ENCODE assay signal across 19 cellular contexts in genomic region chr16:50505714-50506542, GRCh38. TPM values are rescaled to one million over a fixed set of nuclear protein-coding genes. Genes with fewer than 3 reads are reported as not detected.
A peak's percentile ranks its signal among the peaks of the same experiment; 100 is the strongest.
DNase-seq lines count a peak whose midpoint lies in the region; ATAC-seq and TF ChIP-seq lines count a peak whose summit lies in the region.
"Had no signal": no experiment of that assay in that cellular context is flagged by ENCODE, and none has a peak within 500 bp of the region (broad histone marks: within the 10 kb centered on the region; RNA-seq: fewer than 3 reads in every experiment).

No MANE protein-coding gene starts in this region.

- H2AFZ ChIP-seq in GM23338 = peak overlapping the region; percentile 90

- H3K9me3 ChIP-seq in Peyer's patch = no peaks in the 10 kb centered on the region
- H3K9me3 ChIP-seq in A673 (ENCODE audit: low read depth, low read length, poor library complexity, severe bottlenecking) = no peaks in the 10 kb centered on the region
- H3K9me3 ChIP-seq: SJCRH30, thoracic aorta had no signal

- no peaks in the 10 kb centered on the region for H3K36me3 ChIP-seq in GM23338 (ENCODE audit: insufficient read depth)
- H3K36me3 ChIP-seq in Peyer's patch = no peaks in the 10 kb centered on the region
- H3K36me3 ChIP-seq in A673 (ENCODE audit: insufficient read depth, low read length, poor library complexity, severe bottlenecking) = no peaks in the 10 kb centered on the region
- H3K36me3 ChIP-seq: BLaER1, SJCRH30, thoracic aorta had no signal

- POLR2A ChIA-PET in A673 (lab: Charles Lee; ENCODE audit: low non-redundant PET) = no interaction called here

- H3K27me3 ChIP-seq in GM23338 (ENCODE audit: insufficient read depth) (no peaks in the 10 kb centered on the region), Peyer's patch (no peaks in the 10 kb centered on the region), A673 (replicated peaks; ENCODE audit: insufficient read depth, low read depth, low read length, poor library complexity) (no peaks in the 10 kb centered on the region)
- H3K27me3 ChIP-seq: BLaER1 had no signal

- CTCF ChIA-PET in A673 (lab: Charles Lee) = no interaction called here

- H3K27me3 Mint-ChIP-seq in GM23338 (ENCODE audit: insufficient read depth, low read depth, poor library complexity) (peaks cover 2% of the 10 kb centered on the region), natural killer cell (ENCODE audit: low read depth in 2 of 2) (peaks cover 0 to 3% of the 10 kb centered on the region in 2 donors)

- no peak for TF ChIP-seq POLR2A in Peyer's patch (IDR thresholded peaks at IDR 0.05)

- peak overlapping the region; percentile 3; the same call in 1 of the 2 replicates for H3K4me2 ChIP-seq in GM23338
- H3K4me2 ChIP-seq: BLaER1, KMS-11 had no signal

- TF ChIP-seq CTCF in GM23338 (conservative IDR thresholded peaks at IDR 0.05; ENCODE audit: low read depth in 2 of 2) (no peak), natural killer cell (IDR thresholded peaks at IDR 0.05) (no peak), Peyer's patch (IDR thresholded peaks at IDR 0.05) (no peak), A673 (conservative IDR thresholded peaks at IDR 0.05; ENCODE audit: low read depth, low read length) (no peak)

- H3K27ac Mint-ChIP-seq in GM23338 (no peak overlapping the region), natural killer cell (no peak overlapping the region)
- H3K27ac Mint-ChIP-seq: activated naive CD4-positive, alpha-beta T cell treated with anti-CD3 and anti-CD28 coated beads for 36 hours; mesothelial cell of epicardium had no signal

- H3K4me3 ChIP-seq in GM23338 (no peak overlapping the region), Peyer's patch (no peak overlapping the region), A673 (ENCODE audit: low read depth, low read length, poor library complexity, severe bottlenecking) (no peak overlapping the region)
- H3K4me3 ChIP-seq: BLaER1, SJCRH30, thoracic aorta had no signal

- intact Hi-C loops in natural killer cell (cut with micrococcal nuclease) (loop anchor here (10.0 kb wide), 1 partner anchor 181 kb away; no protein-coding TSS in a partner anchor), A673 (cut with micrococcal nuclease; ENCODE audit: unreplicated experiment) (no loop called here)

- no peaks in the 10 kb centered on the region; the same call in 2 of the 3 replicates for H3K9me3 Mint-ChIP-seq in GM23338
- H3K9me3 Mint-ChIP-seq in natural killer cell = no peaks in the 10 kb centered on the region
- H3K9me3 Mint-ChIP-seq: activated naive CD4-positive, alpha-beta T cell treated with anti-CD3 and anti-CD28 coated beads for 36 hours had no signal

- no TSS peak for BruUV-seq in A673 (replicated peaks; lab: Mats Ljungman, UMichigan)

- 0 out of 2 replicates have a peak, but pooled peaks cover 3% of the 10 kb centered on the region for H3K9me2 ChIP-seq in GM23338 (ENCODE audit: insufficient read depth)

- H3K4me3 Mint-ChIP-seq in GM23338 (no peak overlapping the region), natural killer cell (no peak overlapping the region)
- H3K4me3 Mint-ChIP-seq: activated naive CD4-positive, alpha-beta T cell treated with anti-CD3 and anti-CD28 coated beads for 36 hours; mesothelial cell of epicardium had no signal

- H3K27ac ChIP-seq in GM23338 (ENCODE audit: low read depth) = no peak overlapping the region
- H3K27ac ChIP-seq in Peyer's patch = no peak overlapping the region
- no peak overlapping the region for H3K27ac ChIP-seq in A673 (ENCODE audit: low read depth, low read length, poor library complexity, severe bottlenecking)
- H3K27ac ChIP-seq: BLaER1, KMS-11, SJCRH30, thoracic aorta had no signal

- no peaks in the 10 kb centered on the region for H3K79me2 ChIP-seq in GM23338 (replicated peaks; ENCODE audit: insufficient read depth)

- H3F3A ChIP-seq in GM23338 (replicated peaks; ENCODE audit: low read depth) = no peaks in the 10 kb centered on the region

- ATAC-seq in GM23338 = peak; percentile 70
- ATAC-seq in natural killer cell = no peak

- H3K4me1 Mint-ChIP-seq in GM23338 (peaks cover 15% of the 10 kb centered on the region), natural killer cell (peaks cover 0 to 5% of the 10 kb centered on the region in 2 donors)

- H3K36me3 Mint-ChIP-seq in GM23338 (ENCODE audit: low read depth) = no peaks in the 10 kb centered on the region
- H3K36me3 Mint-ChIP-seq in natural killer cell = no peaks in the 10 kb centered on the region
- H3K36me3 Mint-ChIP-seq: mesothelial cell of epicardium had no signal

- no peaks in the 10 kb centered on the region for H4K20me1 ChIP-seq in GM23338 (replicated peaks; ENCODE audit: insufficient read depth)
- H4K20me1 ChIP-seq: BLaER1 had no signal

- H3K4me1 ChIP-seq in GM23338 (ENCODE audit: insufficient read depth) (peaks cover 9% of the 10 kb centered on the region), Peyer's patch (no peaks in the 10 kb centered on the region), A673 (ENCODE audit: insufficient read depth, low read length, poor library complexity, severe bottlenecking) (no peaks in the 10 kb centered on the region)
- H3K4me1 ChIP-seq: SJCRH30 had no signal

- peak; percentile 52 for DNase-seq in D341Med (ENCODE audit: low spot score)
- DNase-seq in GM23338 (ENCODE audit: low spot score) = peak; percentile 46
- DNase-seq in NCI-H524 treated with DMSO at 0.1 percent for 48 hours (lab: John Stamatoyannopoulos, UW) = peak; percentile 86
- peak; percentile 51 for DNase-seq in iPS-NIHi7 (ENCODE audit: extremely low spot score)
- DNase-seq in natural killer cell = no peak
- DNase-seq in Peyer's patch = no peak
- DNase-seq in A673 (ENCODE audit: low spot score) = no peak
- DNase-seq: activated naive CD4-positive, alpha-beta T cell treated with anti-CD3 and anti-CD28 coated beads for 36 hours; activated T-cell treated with anti-CD3 and anti-CD28 coated beads for 4 hours; erythroblast; kidney; NCI-H1436 treated with DMSO at 0.1 percent for 48 hours; nucleus accumbens; stimulated activated CD4-positive, alpha-beta T cell treated with anti-CD3 and anti-CD28 coated beads, Interleukin-4, amount 100 ng/mL, for 24 hours had no signal

TF ChIP-seq in GM23338, 12 proteins besides CTCF, POLR2A, EP300 and RAD21 (continues in another document):
- TF ChIP-seq ZNF331 (CRISPR knock-in tag; IDR thresholded peaks at IDR 0.05; ENCODE audit: low read depth) (no peak), CREB1 (CRISPR knock-in tag; IDR thresholded peaks at IDR 0.05; ENCODE audit: low read depth) (no peak), ZNF462 (CRISPR knock-in tag; IDR thresholded peaks at IDR 0.05) (no peak)

RNA-seq across cellular contexts. Expression of gene NKD1, which starts 42.3 kb away (rescaled TPM):
- total RNA-seq in GM23338 (2014; rRNA removed; shearing (Covaris generic)) = 1.6 and 2.1 TPM in 2 replicates
- polyA plus RNA-seq in GM23338 (2016; fragmentation: Nextera tagmentation; extraction: Ambion mirVana) = 2.3 and 2.5 TPM in 2 replicates
- total RNA-seq in natural killer cell = 1 to 10 TPM in 2 of 3 donors, under 1 TPM in 1; 0.75 to 1.5 (median 1.0) TPM
- total RNA-seq in Peyer's patch = 1 to 10 TPM; 1.7 to 4.0 (median 3.4) TPM
- total RNA-seq in A673 (2021) = 0.57 and 1.1 TPM in 2 replicates

Comparison
In these comparisons a context has a peak if more than half of its experiments do, and no peak if none do; other contexts are left out.
1. DNase-seq: peak in D341Med (single experiment), GM23338 (single experiment), NCI-H524 treated with DMSO at 0.1 percent for 48 hours (single experiment) and iPS-NIHi7 (single experiment); none in natural killer cell (single experiment), Peyer's patch (0 of 3) and A673 (single experiment).